In the genomic region with DNA sequence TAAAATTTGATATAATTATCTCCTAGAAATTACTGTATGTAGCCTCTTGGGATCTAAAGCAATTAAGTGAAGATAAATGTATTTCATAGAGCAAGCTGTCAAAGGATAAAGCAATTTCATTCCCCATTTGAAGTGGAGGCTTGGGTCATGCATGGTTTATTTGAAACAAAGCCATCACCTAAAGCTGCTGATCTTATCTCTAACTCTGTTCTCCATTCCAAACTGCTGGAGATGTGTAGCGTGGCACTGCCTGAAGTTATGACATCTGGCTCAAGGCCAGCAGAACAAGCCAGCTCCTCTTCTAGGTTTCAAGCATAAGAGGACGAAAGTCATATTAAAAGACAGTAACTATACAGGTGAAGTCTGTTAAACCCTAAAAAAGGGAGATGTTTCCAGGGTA, we compare ENCODE assay signal across 8 cellular contexts.
A peak's percentile ranks its signal among the peaks of the same experiment; 100 is the strongest.
DNase-seq lines count a peak whose midpoint lies in the region; ATAC-seq lines count a peak whose summit lies in the region.

No MANE protein-coding gene starts in this region.

- DNase-seq in Daoy (ENCODE audit: low read depth): peak; percentile 41
- DNase-seq in SW480 (ENCODE audit: low spot score): peak; percentile 69
- DNase-seq in lung microvascular endothelial cell (ENCODE audit: low read depth in 2 of 2): peak; percentile 15 to 44
- no peak for DNase-seq in UCSD-AML1 (lab: John Stamatoyannopoulos, UW; ENCODE audit: unreplicated experiment)
- DNase-seq in activated gamma-delta T cell (lab: John Stamatoyannopoulos, UW): no peak
- no peak for DNase-seq in T-helper 9 cell

- peak; percentile 19 for ATAC-seq in HG02870 (IDR thresholded peaks at IDR 0.05; ENCODE audit: unreplicated experiment)
- ATAC-seq in HG03469 (IDR thresholded peaks at IDR 0.05; ENCODE audit: unreplicated experiment): no peak

Comparison
In these comparisons a context has a peak if more than half of its experiments do, and no peak if none do; other contexts are left out.
1. DNase-seq: peak in Daoy (single experiment), SW480 (single experiment) and lung microvascular endothelial cell (2 of 2); none in UCSD-AML1 (single experiment), activated gamma-delta T cell (single experiment) and T-helper 9 cell (single experiment).